In genomic region chr15:89851665-89852341, GRCh38 we compare ENCODE assay signal across 11 cellular contexts. TPM values are rescaled to one million over a fixed set of nuclear protein-coding genes. Genes with fewer than 3 reads are reported as not detected.
A peak's percentile ranks its signal among the peaks of the same experiment; 100 is the strongest.
DNase-seq lines count a peak whose midpoint lies in the region; ATAC-seq, FAIRE-seq and TF ChIP-seq lines count a peak whose summit lies in the region.
"Had no signal": no experiment of that assay in that cellular context is flagged by ENCODE, and none has a peak within 500 bp of the region (broad histone marks: within the 10 kb centered on the region; RNA-seq: fewer than 3 reads in every experiment).

No MANE protein-coding gene starts in this region.

- no peaks in the 10 kb centered on the region for H3K9me3 ChIP-seq in kidney (ENCODE audit: control insufficient read depth in 1 of 2, low read length in 2 of 2)
- no peaks in the 10 kb centered on the region for H3K9me3 ChIP-seq in effector memory CD4-positive, alpha-beta T cell (ENCODE audit: control insufficient read depth, low read length)
- H3K9me3 ChIP-seq: right lobe of liver had no signal

- H3K4me1 ChIP-seq in kidney (ENCODE audit: control insufficient read depth in 1 of 2, insufficient read depth in 1 of 2, low read depth in 1 of 2, low read length in 2 of 2), result peaks cover 12 to 24% of the 10 kb centered on the region in 2 donors
- no peaks in the 10 kb centered on the region for H3K4me1 ChIP-seq in effector memory CD4-positive, alpha-beta T cell (ENCODE audit: control insufficient read depth, insufficient read depth, low read length, poor library complexity, severe bottlenecking)

- H3K36me3 ChIP-seq in kidney (ENCODE audit: control insufficient read depth in 1 of 2, insufficient read depth in 2 of 2, low read length in 2 of 2), result no peaks in the 10 kb centered on the region
- H3K36me3 ChIP-seq in effector memory CD4-positive, alpha-beta T cell (ENCODE audit: control insufficient read depth, insufficient read depth, low read length), result peaks cover 14% of the 10 kb centered on the region

- ATAC-seq in GM18498 (IDR thresholded peaks at IDR 0.05; ENCODE audit: unreplicated experiment) (peak; percentile 52), HG02759 (IDR thresholded peaks at IDR 0.05; ENCODE audit: unreplicated experiment) (peak; percentile 64)

- H3K27ac ChIP-seq in kidney (ENCODE audit: low read depth in 2 of 2, low read length in 2 of 2), result peak overlapping the region; percentile 22 to 71
- H3K27ac ChIP-seq in effector memory CD4-positive, alpha-beta T cell (ENCODE audit: insufficient read depth, low read length, poor library complexity, severe bottlenecking), result no peak overlapping the region
- no peak overlapping the region for H3K27ac ChIP-seq in caudate nucleus (ENCODE audit: low read depth, low read length)

- DNase-seq in NOMO-1 treated with DMSO at 0.1 percent for 48 hours (lab: John Stamatoyannopoulos, UW; ENCODE audit: unreplicated experiment), result peak; percentile 88
- DNase-seq in kidney, result no peak
- no peak for DNase-seq in NCI-H748 treated with DMSO at 0.1 percent for 48 hours (lab: John Stamatoyannopoulos, UW)
- DNase-seq in effector memory CD4-positive, alpha-beta T cell, result no peak
- no peak for DNase-seq in caudate nucleus (lab: John Stamatoyannopoulos, UW)
- no peak for DNase-seq in stimulated activated CD4-positive, alpha-beta T cell treated with anti-CD3 and anti-CD28 coated beads, Interleukin-4, amount 100 ng/mL, for 1 hour
- DNase-seq: CD4-positive, alpha-beta memory T cell; right lobe of liver had no signal

- TF ChIP-seq CTCF in kidney (IDR thresholded peaks at IDR 0.05; ENCODE audit: borderline replicate concordance, extremely low read depth, insufficient read depth), result no peak

- intact Hi-C loops in kidney (cut with DNase I), result no loop called here

- no peak overlapping the region for H3K4me3 ChIP-seq in kidney (ENCODE audit: low read length in 2 of 2)
- no peak overlapping the region for H3K4me3 ChIP-seq in effector memory CD4-positive, alpha-beta T cell (ENCODE audit: insufficient read depth, low read depth, low read length, poor library complexity, severe bottlenecking)
- H3K4me3 ChIP-seq: right lobe of liver had no signal

- FAIRE-seq in kidney (lab: Jason Lieb, UNC), result no peak

- no peaks in the 10 kb centered on the region for H3K27me3 ChIP-seq in effector memory CD4-positive, alpha-beta T cell (replicated peaks; ENCODE audit: control insufficient read depth, insufficient read depth, low read length, poor library complexity, severe bottlenecking)
- H3K27me3 ChIP-seq: right lobe of liver had no signal

- H3K9ac ChIP-seq in kidney (ENCODE audit: low read length in 2 of 2), result no peak overlapping the region

RNA-seq across cellular contexts. Expression of gene ANPEP, which starts 37.2 kb away (rescaled TPM):
- total RNA-seq in kidney, result 221 TPM
- 242 TPM for polyA plus RNA-seq in kidney (ENCODE audit: insufficient read depth, low read depth, low replicate concordance)
- total RNA-seq: activated CD8-positive, alpha-beta memory T cell treated with anti-CD3 and anti-CD28 coated beads for 36 hours had no signal
- polyA plus RNA-seq: CD4-positive, alpha-beta memory T cell had no signal

RNA-seq across cellular contexts. Expression of gene AP3S2, which starts 42.0 kb away (rescaled TPM):
- total RNA-seq in kidney, result 42.9 TPM
- 17.5 TPM for polyA plus RNA-seq in kidney (ENCODE audit: insufficient read depth, low read depth, low replicate concordance)

Comparison
In these comparisons a context has a peak if more than half of its experiments do, and no peak if none do; other contexts are left out.
1. H3K27ac ChIP-seq: peak in kidney (2 of 2); none in effector memory CD4-positive, alpha-beta T cell (single experiment) and caudate nucleus (single experiment).